In the genomic region with DNA sequence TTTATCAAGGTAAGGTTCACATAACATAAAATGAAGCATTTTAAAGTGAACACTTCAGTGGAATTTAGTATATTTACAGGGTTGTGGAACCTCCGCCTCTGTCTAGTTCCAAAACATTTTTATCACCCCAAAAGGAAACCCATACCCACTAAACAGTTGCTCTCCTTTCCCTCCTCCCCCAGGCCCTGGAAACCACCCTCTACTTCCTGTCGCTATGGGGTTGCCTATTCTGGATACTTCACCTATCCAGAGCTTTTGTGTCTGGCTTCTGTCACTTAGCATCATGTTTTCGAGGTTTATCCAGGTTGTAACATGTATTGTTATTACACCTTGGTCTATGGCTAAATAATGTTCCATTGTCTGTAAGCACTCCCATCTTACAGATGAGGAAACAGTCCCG, we compare ENCODE assay signal across 10 cellular contexts. TPM values are rescaled to one million over a fixed set of nuclear protein-coding genes. Genes with fewer than 3 reads are reported as not detected.
A peak's percentile ranks its signal among the peaks of the same experiment; 100 is the strongest.
DNase-seq lines count a peak whose midpoint lies in the region; ATAC-seq and TF ChIP-seq lines count a peak whose summit lies in the region.
"Had no signal": no experiment of that assay in that cellular context is flagged by ENCODE, and none has a peak within 500 bp of the region (broad histone marks: within the 10 kb centered on the region; RNA-seq: fewer than 3 reads in every experiment).

No MANE protein-coding gene starts in this region.

- H3K9me3 Mint-ChIP-seq in naive thymus-derived CD4-positive, alpha-beta T cell: no peaks in the 10 kb centered on the region
- H3K9me3 Mint-ChIP-seq: neural crest cell had no signal

- intact Hi-C loops in HCT116 (cut with micrococcal nuclease): no loop called here
- intact Hi-C loops in naive thymus-derived CD4-positive, alpha-beta T cell (cut with micrococcal nuclease): loop anchor here in 1 of 2 donors (5.0 kb wide), 1 partner anchor 938 kb away; no protein-coding TSS in a partner anchor

- POLR2A ChIA-PET in HCT116 (lab: Charles Lee): interaction anchor here (12.3 kb wide), 1 partner anchor 30 kb away, joined by 120 read pairs; the partner anchor contains the start of gene ZFP36L1
- POLR2A ChIA-PET in naive thymus-derived CD4-positive, alpha-beta T cell (lab: Charles Lee): interaction anchor here (0.7 to 23.4 kb wide), 9 partner anchors 8 to 570 kb away, joined by 3 to 1273 read pairs (median 3); partner anchors contain the start of gene ZFP36L1

- no peak overlapping the region for H3K4me3 ChIP-seq in BLaER1 treated with 17β-estradiol and CSF1 and Interleukin-3, amounts not matched to agents 10 nM and 100 nM
- H3K4me3 ChIP-seq in HCT116 (replicated peaks in 1 of 2; ENCODE audit: low read depth in 1 of 2, low read length in 2 of 2): no peak overlapping the region
- H3K4me3 ChIP-seq in naive thymus-derived CD4-positive, alpha-beta T cell (ENCODE audit: low read length): no peak overlapping the region

- no peaks in the 10 kb centered on the region for H3K27me3 ChIP-seq in BLaER1 treated with 17β-estradiol and CSF1 and Interleukin-3, amounts not matched to agents 10 nM and 100 nM
- H3K27me3 ChIP-seq in HCT116 (ENCODE audit: insufficient read depth, low read length): no peaks in the 10 kb centered on the region
- H3K27me3 ChIP-seq in naive thymus-derived CD4-positive, alpha-beta T cell (ENCODE audit: control insufficient read depth in 2 of 2, insufficient read depth in 2 of 2, low read length in 2 of 2): no peaks in the 10 kb centered on the region

- H3K79me2 ChIP-seq in HCT116 (ENCODE audit: insufficient read depth, low read length): no peaks in the 10 kb centered on the region

- no peak overlapping the region for H2AFZ ChIP-seq in HCT116 (ENCODE audit: low read depth, low read length, poor library complexity, severe bottlenecking)

- H3K4me2 ChIP-seq in BLaER1 treated with 17β-estradiol and CSF1 and Interleukin-3, amounts not matched to agents 10 nM and 100 nM: peak overlapping the region; percentile 49 to 79 (median 71)
- no peak overlapping the region for H3K4me2 ChIP-seq in HCT116 (ENCODE audit: low read length)

- ATAC-seq in HCT116: no peak
- ATAC-seq in naive thymus-derived CD4-positive, alpha-beta T cell: no peak

- DNase-seq in HCT116 (ENCODE audit: low read depth, low spot score) (no peak), NCI-H1092 (lab: John Stamatoyannopoulos, UW) (no peak), CD1c-positive myeloid dendritic cell (ENCODE audit: extremely low spot score) (no peak), SIG-M5 (lab: John Stamatoyannopoulos, UW) (no peak), NCI-H146 (lab: John Stamatoyannopoulos, UW) (no peak)
- DNase-seq in activated effector memory CD4-positive, alpha-beta T cell treated with Interleukin-2 at 50 U/mL for 16 hours: peak; percentile 34
- DNase-seq in naive thymus-derived CD4-positive, alpha-beta T cell: peak in 7 of 9 donors; percentile 57 to 82 (median 70)
- DNase-seq: EL had no signal

- no peak for TF ChIP-seq CTCF in HCT116 (IDR thresholded peaks at IDR 0.05 in 2 of 3, conservative IDR thresholded peaks at IDR 0.05 in 1 of 3; ENCODE audit: borderline replicate concordance in 1 of 3, insufficient read depth in 1 of 3, low read depth in 2 of 3, low read length in 2 of 3)

- H3K27ac ChIP-seq in BLaER1 treated with 17β-estradiol and CSF1 and Interleukin-3, amounts not matched to agents 10 nM and 100 nM: peak overlapping the region in 7 of 11 experiments; percentile 11 to 51 (median 41); a peak in 8 of 22 replicates
- peak overlapping the region; percentile 99 for H3K27ac ChIP-seq in HCT116 (ENCODE audit: low read depth, low read length)
- H3K27ac ChIP-seq in naive thymus-derived CD4-positive, alpha-beta T cell (ENCODE audit: low read depth, low read length): peak overlapping the region; percentile 67

- TF ChIP-seq RAD21 in HCT116 (IDR thresholded peaks at IDR 0.05; ENCODE audit: low read depth): no peak

- no peaks in the 10 kb centered on the region for H3K36me3 Mint-ChIP-seq in naive thymus-derived CD4-positive, alpha-beta T cell

- no TSS peak for BruUV-seq in HCT116 (replicated peaks; lab: Mats Ljungman, UMichigan)

- H3K4me1 ChIP-seq in BLaER1 treated with 17β-estradiol and CSF1 and Interleukin-3, amounts not matched to agents 10 nM and 100 nM: peaks cover 53 to 77% (median 67%) of the 10 kb centered on the region in 10 experiments
- peaks cover 53 to 64% of the 10 kb centered on the region in 2 experiments for H3K4me1 ChIP-seq in HCT116 (ENCODE audit: control insufficient read depth in 1 of 2, insufficient read depth in 2 of 2, low read length in 2 of 2)
- H3K4me1 ChIP-seq in naive thymus-derived CD4-positive, alpha-beta T cell (ENCODE audit: control insufficient read depth in 2 of 2, insufficient read depth in 2 of 2, low read length in 2 of 2): peaks cover 30 to 35% of the 10 kb centered on the region in 2 donors

- no peaks in the 10 kb centered on the region for H3K36me3 ChIP-seq in BLaER1 treated with 17β-estradiol and CSF1 and Interleukin-3, amounts not matched to agents 10 nM and 100 nM
- no peaks in the 10 kb centered on the region for H3K36me3 ChIP-seq in HCT116 (ENCODE audit: control insufficient read depth in 1 of 2, insufficient read depth in 2 of 2, low read length in 2 of 2)
- no peaks in the 10 kb centered on the region for H3K36me3 ChIP-seq in naive thymus-derived CD4-positive, alpha-beta T cell (ENCODE audit: control insufficient read depth in 2 of 3, insufficient read depth in 3 of 3, low read length in 3 of 3)

- TF ChIP-seq POLR2A in HCT116 (IDR thresholded peaks at IDR 0.05; ENCODE audit: borderline replicate concordance, extremely low read depth, insufficient read depth, insufficient read length): no peak

- no peaks in the 10 kb centered on the region for H3K9me3 ChIP-seq in BLaER1 treated with 17β-estradiol and CSF1 and Interleukin-3, amounts not matched to agents 10 nM and 100 nM (replicated peaks in 1 of 11)
- H3K9me3 ChIP-seq in HCT116 (ENCODE audit: control insufficient read depth in 1 of 2, insufficient read depth in 1 of 2, low read depth in 1 of 2, low read length in 2 of 2): no peaks in the 10 kb centered on the region
- no peaks in the 10 kb centered on the region for H3K9me3 ChIP-seq in naive thymus-derived CD4-positive, alpha-beta T cell (ENCODE audit: control insufficient read depth in 2 of 3, low read length in 3 of 3)

- peak overlapping the region in 3 of 11 experiments; percentile 8 to 48 (median 35); a peak in 5 of 22 replicates for H3K9ac ChIP-seq in BLaER1 treated with 17β-estradiol and CSF1 and Interleukin-3, amounts not matched to agents 10 nM and 100 nM
- peak overlapping the region; percentile 52; the same call in 1 of the 2 replicates for H3K9ac ChIP-seq in HCT116 (ENCODE audit: low read length)

- peak overlapping the region; percentile 27 to 83 (median 61) for H3K4me3 Mint-ChIP-seq in naive thymus-derived CD4-positive, alpha-beta T cell
- H3K4me3 Mint-ChIP-seq: neural crest cell had no signal

- CTCF ChIA-PET in HCT116 (lab: Charles Lee): no interaction called here
- CTCF ChIA-PET in naive thymus-derived CD4-positive, alpha-beta T cell (lab: Charles Lee): interaction anchor here (0.6 to 10.6 kb wide), 10 partner anchors 23 to 983 kb away, joined by 3 to 219 read pairs (median 6); partner anchors contain the start of gene ZFP36L1

- no peaks in the 10 kb centered on the region for H4K20me1 ChIP-seq in BLaER1 treated with 17β-estradiol and CSF1 and Interleukin-3, amounts not matched to agents 10 nM and 100 nM
- no peaks in the 10 kb centered on the region for H4K20me1 ChIP-seq in HCT116 (ENCODE audit: insufficient read depth)

- peak overlapping the region; percentile 72 to 93 (median 86) for H3K27ac Mint-ChIP-seq in naive thymus-derived CD4-positive, alpha-beta T cell

- H3K27me3 Mint-ChIP-seq in naive thymus-derived CD4-positive, alpha-beta T cell: no peaks in the 10 kb centered on the region

- no peaks in the 10 kb centered on the region for H3K9me2 ChIP-seq in HCT116 (ENCODE audit: insufficient read depth)

- RAD21 ChIA-PET in HCT116 (lab: Charles Lee; ENCODE audit: low non-redundant PET in 1 of 2, low total read pairs in 2 of 2, uncharacterized antibody in 2 of 2, unreplicated experiment in 2 of 2): no interaction called here

- peaks cover 16 to 64% (median 59%) of the 10 kb centered on the region in 7 donors for H3K4me1 Mint-ChIP-seq in naive thymus-derived CD4-positive, alpha-beta T cell

TF ChIP-seq in HCT116, 20 proteins besides CTCF, POLR2A, EP300 and RAD21:
- no peak for TF ChIP-seq POLR2AphosphoS5 (IDR thresholded peaks at IDR 0.05; ENCODE audit: low read depth, low read length)
- TF ChIP-seq ZFX (IDR thresholded peaks at IDR 0.05): no peak

RNA-seq across cellular contexts. Expression of gene ZFP36L1, which starts 27.7 kb away (rescaled TPM):
- total RNA-seq in HCT116 (2021; ENCODE audit: unreplicated experiment): 304 TPM
- polyA plus RNA-seq in HCT116 (2012): 177 and 302 TPM in 2 replicates
- 100 to 1,000 TPM in 4 of 5 experiments, 10 to 100 TPM in 1; 82.0 to 231 (median 203) TPM for total RNA-seq in naive thymus-derived CD4-positive, alpha-beta T cell
- 100 to 1,000 TPM in 1 of 2 donors, 10 to 100 TPM in 1; 85.6 to 160 TPM for polyA plus RNA-seq in naive thymus-derived CD4-positive, alpha-beta T cell

Comparison
In these comparisons a context has a peak if more than half of its experiments do, and no peak if none do; other contexts are left out.
1. H3K27ac ChIP-seq: peak in every context shown above with its lines; median percentile 99 in HCT116; 67 in naive thymus-derived CD4-positive, alpha-beta T cell; 41 in BLaER1 treated with 17β-estradiol and CSF1 and Interleukin-3, amounts not matched to agents 10 nM and 100 nM.
2. DNase-seq: peak in activated effector memory CD4-positive, alpha-beta T cell treated with Interleukin-2 at 50 U/mL for 16 hours (single experiment) and naive thymus-derived CD4-positive, alpha-beta T cell (7 of 9); none in HCT116 (single experiment), NCI-H1092 (single experiment), CD1c-positive myeloid dendritic cell (single experiment), SIG-M5 (single experiment) and NCI-H146 (single experiment).